Comparison of ENCODE assay signal across 8 cellular contexts in genomic region chr21:36747114-36747814, GRCh38. TPM values are rescaled to one million over a fixed set of nuclear protein-coding genes. Genes with fewer than 3 reads are reported as not detected.
DNase-seq lines count a peak whose midpoint lies in the region; ATAC-seq and TF ChIP-seq lines count a peak whose summit lies in the region.

No MANE protein-coding gene starts in this region.

- peaks cover 55% of the 10 kb centered on the region for H3K27me3 Mint-ChIP-seq in activated CD4-positive, alpha-beta T cell treated with anti-CD3 and anti-CD28 coated beads, Interleukin-2, amount 10 ng/mL, durations not matched to agents 24 days and 14 days

- ATAC-seq in body of pancreas, result peak; percentile 40
- ATAC-seq in left colon, result peak; percentile 45

- no peaks in the 10 kb centered on the region for H3K4me1 Mint-ChIP-seq in activated CD4-positive, alpha-beta T cell treated with anti-CD3 and anti-CD28 coated beads, Interleukin-2, amount 10 ng/mL, durations not matched to agents 24 days and 14 days

- H3K9ac ChIP-seq in subcutaneous abdominal adipose tissue (ENCODE audit: low read length in 5 of 5), result no peak overlapping the region

- no peak for TF ChIP-seq CTCF in body of pancreas (IDR thresholded peaks at IDR 0.05)

- 21 to 23% methylated on average over 20 to 35 of the region's 61 CpGs for WGBS in body of pancreas, 2 donors

- no peak for TF ChIP-seq POLR2A in body of pancreas (IDR thresholded peaks at IDR 0.05)

- intact Hi-C loops in activated CD4-positive, alpha-beta T cell treated with anti-CD3 and anti-CD28 coated beads, Interleukin-2, amount 10 ng/mL, durations not matched to agents 24 days and 14 days (cut with micrococcal nuclease), result loop anchor here (10.0 kb wide), 1 partner anchor 178 kb away; no protein-coding TSS in a partner anchor
- intact Hi-C loops in body of pancreas (cut with DNase I), result no loop called here
- intact Hi-C loops in left colon (cut with DNase I, micrococcal nuclease), result no loop called here

- H3K36me3 ChIP-seq in body of pancreas (replicated peaks in 1 of 2; ENCODE audit: insufficient read depth in 1 of 2, low read depth in 2 of 2) (no peaks in the 10 kb centered on the region), subcutaneous abdominal adipose tissue (ENCODE audit: control insufficient read depth in 5 of 5, insufficient read depth in 5 of 5, low read length in 5 of 5) (no peaks in the 10 kb centered on the region)

- H3K4me3 ChIP-seq in body of pancreas, result no peak overlapping the region
- H3K4me3 ChIP-seq in subcutaneous abdominal adipose tissue (ENCODE audit: low read depth in 1 of 5, low read length in 5 of 5), result peak overlapping the region in 3 of 5 donors; percentile 36 to 43 (median 37)

- no peaks in the 10 kb centered on the region for H3K36me3 Mint-ChIP-seq in activated CD4-positive, alpha-beta T cell treated with anti-CD3 and anti-CD28 coated beads, Interleukin-2, amount 10 ng/mL, durations not matched to agents 24 days and 14 days (ENCODE audit: low read depth)

- H3K4me1 ChIP-seq in body of pancreas, result peaks cover 17% of the 10 kb centered on the region
- H3K4me1 ChIP-seq in subcutaneous abdominal adipose tissue (ENCODE audit: control insufficient read depth in 5 of 5, insufficient read depth in 5 of 5, low read length in 5 of 5), result peaks cover 0 to 26% (median 9%) of the 10 kb centered on the region in 5 donors

- no peak overlapping the region for H3K27ac Mint-ChIP-seq in activated CD4-positive, alpha-beta T cell treated with anti-CD3 and anti-CD28 coated beads, Interleukin-2, amount 10 ng/mL, durations not matched to agents 24 days and 14 days

- H3K9me3 ChIP-seq in body of pancreas (no peaks in the 10 kb centered on the region), subcutaneous abdominal adipose tissue (ENCODE audit: control insufficient read depth in 5 of 5, low read length in 5 of 5) (no peaks in the 10 kb centered on the region)

- H3K27ac ChIP-seq in body of pancreas, result no peak overlapping the region
- H3K27ac ChIP-seq in subcutaneous abdominal adipose tissue (ENCODE audit: low read depth, low read length), result no peak overlapping the region

- no peak for DNase-seq in activated CD4-positive, alpha-beta T cell treated with anti-CD3 and anti-CD28 coated beads, Interleukin-2, amount 10 ng/mL, durations not matched to agents 24 days and 14 days
- DNase-seq in activated CD4-positive, alpha-beta T cell treated with anti-CD3 and anti-CD28 coated beads, Interleukin-2, amount 50 U/mL, for 48 hours, result no peak
- DNase-seq in body of pancreas, result peak in 1 of 4 donors; percentile 18
- peak in 1 of 2 donors; percentile 12 for DNase-seq in left colon
- no peak for DNase-seq in NCI-H345 (lab: John Stamatoyannopoulos, UW)
- no peak for DNase-seq in SKM-1 treated with dmso at 0.1 percent for 144 hours (lab: John Stamatoyannopoulos, UW; ENCODE audit: unreplicated experiment)
- DNase-seq in NCI-H226, result no peak

- H3K4me3 Mint-ChIP-seq in activated CD4-positive, alpha-beta T cell treated with anti-CD3 and anti-CD28 coated beads, Interleukin-2, amount 10 ng/mL, durations not matched to agents 24 days and 14 days, result peak overlapping the region; percentile 47

- no peaks in the 10 kb centered on the region for H3K9me3 Mint-ChIP-seq in activated CD4-positive, alpha-beta T cell treated with anti-CD3 and anti-CD28 coated beads, Interleukin-2, amount 10 ng/mL, durations not matched to agents 24 days and 14 days

- H3K27me3 ChIP-seq in body of pancreas, result no peaks in the 10 kb centered on the region
- H3K27me3 ChIP-seq in subcutaneous abdominal adipose tissue (ENCODE audit: control insufficient read depth in 5 of 5, insufficient read depth in 4 of 5, low read length in 5 of 5), result peaks cover 0 to 27% (median 10%) of the 10 kb centered on the region in 5 donors

RNA-seq across cellular contexts. Expression of gene SIM2, which starts 48.3 kb away (rescaled TPM):
- 0.12 and 0.21 TPM in 2 replicates for total RNA-seq in activated CD4-positive, alpha-beta T cell treated with anti-CD3 and anti-CD28 coated beads, Interleukin-2, amount 10 ng/mL, durations not matched to agents 24 days and 14 days
- total RNA-seq in body of pancreas (under 1 TPM in 1 of 2 donors, not detected in 1; 0.26 TPM), left colon (under 1 TPM in 1 of 2 donors, not detected in 1; 0.34 TPM)

Comparison
In these comparisons a context has a peak if more than half of its experiments do, and no peak if none do; other contexts are left out.
1. H3K4me3 ChIP-seq: peak in subcutaneous abdominal adipose tissue (3 of 5); none in body of pancreas (0 of 2).